Comparison of ENCODE assay signal across 1 cellular context in the genomic region with DNA sequence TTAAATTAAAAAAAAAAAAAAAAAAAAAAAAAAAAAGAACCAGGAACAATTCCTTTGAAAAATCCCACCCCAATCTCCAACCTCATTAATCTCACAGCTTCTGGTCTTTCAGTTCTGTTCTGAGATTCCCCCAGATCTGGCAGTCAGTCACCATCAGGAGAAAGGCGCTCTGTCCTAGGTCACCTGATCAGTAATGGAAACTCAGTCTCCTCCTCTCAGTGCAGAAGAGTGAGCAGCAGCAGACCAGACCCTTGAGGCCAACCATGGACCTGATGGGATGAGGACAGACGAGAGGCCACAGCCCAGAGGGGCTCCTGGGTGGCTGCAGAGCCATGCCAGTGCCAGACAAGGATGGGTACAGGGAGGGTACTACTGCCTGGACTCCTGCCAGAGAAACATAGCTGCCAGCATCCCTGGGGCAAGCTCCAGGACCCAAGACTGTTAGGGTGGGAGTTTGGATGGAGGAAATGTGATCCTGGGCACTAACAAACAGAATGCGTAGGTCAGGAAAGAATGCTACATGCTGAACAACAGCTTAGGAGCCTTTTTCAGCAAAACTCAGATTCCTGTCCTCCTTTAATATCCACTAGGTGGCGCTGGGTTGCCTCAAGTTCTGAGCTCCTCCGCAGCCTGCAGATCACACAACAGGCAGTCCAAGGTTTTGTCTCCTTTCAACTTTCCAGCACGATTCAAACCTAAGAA.
TF ChIP-seq lines count a peak whose summit lies in the region.

No MANE protein-coding gene starts in this region.

TF ChIP-seq in SK-N-SH, 30 proteins besides CTCF, POLR2A, EP300 and RAD21:
- TF ChIP-seq, protein P1, sequence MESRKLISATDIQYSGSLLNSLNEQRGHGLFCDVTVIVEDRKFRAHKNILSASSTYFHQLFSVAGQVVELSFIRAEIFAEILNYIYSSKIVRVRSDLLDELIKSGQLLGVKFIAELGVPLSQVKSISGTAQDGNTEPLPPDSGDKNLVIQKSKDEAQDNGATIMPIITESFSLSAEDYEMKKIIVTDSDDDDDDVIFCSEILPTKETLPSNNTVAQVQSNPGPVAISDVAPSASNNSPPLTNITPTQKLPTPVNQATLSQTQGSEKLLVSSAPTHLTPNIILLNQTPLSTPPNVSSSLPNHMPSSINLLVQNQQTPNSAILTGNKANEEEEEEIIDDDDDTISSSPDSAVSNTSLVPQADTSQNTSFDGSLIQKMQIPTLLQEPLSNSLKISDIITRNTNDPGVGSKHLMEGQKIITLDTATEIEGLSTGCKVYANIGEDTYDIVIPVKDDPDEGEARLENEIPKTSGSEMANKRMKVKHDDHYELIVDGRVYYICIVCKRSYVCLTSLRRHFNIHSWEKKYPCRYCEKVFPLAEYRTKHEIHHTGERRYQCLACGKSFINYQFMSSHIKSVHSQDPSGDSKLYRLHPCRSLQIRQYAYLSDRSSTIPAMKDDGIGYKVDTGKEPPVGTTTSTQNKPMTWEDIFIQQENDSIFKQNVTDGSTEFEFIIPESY (IDR thresholded peaks at IDR 0.05; ENCODE audit: borderline replicate concordance, low read depth) = no peak
- TF ChIP-seq, protein P2, sequence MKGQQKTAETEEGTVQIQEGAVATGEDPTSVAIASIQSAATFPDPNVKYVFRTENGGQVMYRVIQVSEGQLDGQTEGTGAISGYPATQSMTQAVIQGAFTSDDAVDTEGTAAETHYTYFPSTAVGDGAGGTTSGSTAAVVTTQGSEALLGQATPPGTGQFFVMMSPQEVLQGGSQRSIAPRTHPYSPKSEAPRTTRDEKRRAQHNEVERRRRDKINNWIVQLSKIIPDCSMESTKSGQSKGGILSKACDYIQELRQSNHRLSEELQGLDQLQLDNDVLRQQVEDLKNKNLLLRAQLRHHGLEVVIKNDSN (IDR thresholded peaks at IDR 0.05; ENCODE audit: borderline replicate concordance, low read depth) = no peak
- TF ChIP-seq SMC3 (IDR thresholded peaks at IDR 0.05; ENCODE audit: low read depth, low read length) (peak; percentile 81), FOXM1 (IDR thresholded peaks at IDR 0.05; ENCODE audit: low read depth) (no peak), FOXJ3 (CRISPR knock-in tag; IDR thresholded peaks at IDR 0.05) (no peak), MXI1 (IDR thresholded peaks at IDR 0.05; ENCODE audit: low read depth, low read length) (no peak), SIN3A (IDR thresholded peaks at IDR 0.05; ENCODE audit: borderline replicate concordance, low read depth, low read length) (no peak)
